ENCODE assay signal across 11 cellular contexts in the genomic region with DNA sequence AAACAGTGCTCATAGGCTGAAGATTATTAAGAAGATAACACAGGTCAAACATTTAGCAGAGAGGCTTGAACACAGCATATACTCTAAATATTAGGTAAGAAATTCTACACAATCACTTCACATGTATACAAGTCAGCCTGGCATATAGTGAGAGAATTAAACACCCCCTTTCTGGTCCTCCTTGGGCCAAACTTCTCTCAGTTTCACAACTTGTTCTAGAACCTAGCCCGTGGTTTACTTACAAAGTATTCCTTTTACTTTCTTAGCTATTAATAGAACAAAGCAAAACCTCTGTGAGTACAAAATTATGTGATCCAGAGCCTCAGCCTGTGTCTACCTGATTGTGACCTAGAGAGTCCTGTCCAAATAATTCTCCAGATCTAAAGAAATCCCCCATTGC.
DNase-seq lines count a peak whose midpoint lies in the region; ATAC-seq, FAIRE-seq and TF ChIP-seq lines count a peak whose summit lies in the region.
"Had no signal": no experiment of that assay in that cellular context is flagged by ENCODE, and none has a peak within 500 bp of the region (broad histone marks: within the 10 kb centered on the region; RNA-seq: fewer than 3 reads in every experiment).

No MANE protein-coding gene starts in this region.

- intact Hi-C loops in cardiac septum (cut with DNase I): no loop called here

- FAIRE-seq in GM18507 (lab: Jason Lieb, UNC): peak; percentile 77

- peak overlapping the region; percentile 75 to 83 (median 78) for H3K27ac ChIP-seq in gastroesophageal sphincter
- H3K27ac ChIP-seq: BLaER1, suprapubic skin had no signal

- DNase-seq in GM18507 (ENCODE audit: extremely low spot score, insufficient read length, low read depth) (no peak), NCI-H1092 (lab: John Stamatoyannopoulos, UW) (no peak), erythroblast (lab: John Stamatoyannopoulos, UW) (no peak), cardiac septum (ENCODE audit: low spot score) (no peak), cerebellar cortex (ENCODE audit: low spot score) (no peak)
- DNase-seq: activated naive CD4-positive, alpha-beta T cell had no signal

- no peak for TF ChIP-seq EP300 in gastroesophageal sphincter (IDR thresholded peaks at IDR 0.05)

- no peaks in the 10 kb centered on the region for H3K36me3 ChIP-seq in gastroesophageal sphincter
- H3K36me3 ChIP-seq: BLaER1, suprapubic skin had no signal

- ATAC-seq in GM21423 (IDR thresholded peaks at IDR 0.05; ENCODE audit: unreplicated experiment) (peak; percentile 74), HG03103 (IDR thresholded peaks at IDR 0.05; ENCODE audit: low read depth, unreplicated experiment) (peak; percentile 44), gastroesophageal sphincter (peak; percentile 67)

- no peaks in the 10 kb centered on the region for H3K27me3 ChIP-seq in gastroesophageal sphincter
- H3K27me3 ChIP-seq: BLaER1, suprapubic skin had no signal

- no peaks in the 10 kb centered on the region for H3K9me3 ChIP-seq in gastroesophageal sphincter
- H3K9me3 ChIP-seq: BLaER1, suprapubic skin had no signal

- TF ChIP-seq POLR2A in gastroesophageal sphincter (IDR thresholded peaks at IDR 0.05): no peak
- no peak for TF ChIP-seq POLR2A in erythroblast (IDR thresholded peaks at IDR 0.05; ENCODE audit: low read length)

- no peak for TF ChIP-seq CTCF in gastroesophageal sphincter (IDR thresholded peaks at IDR 0.05)

- no peak overlapping the region for H3K4me3 ChIP-seq in gastroesophageal sphincter
- H3K4me3 ChIP-seq: BLaER1, suprapubic skin had no signal

- WGBS in gastroesophageal sphincter (ENCODE audit: low coverage in 1 of 2), 2 donors: 24 to 27% methylated on average over 1 of the region's 1 CpG

- H3K4me1 ChIP-seq in gastroesophageal sphincter: peaks cover 17 to 52% (median 20%) of the 10 kb centered on the region in 3 donors
